In the genomic region with DNA sequence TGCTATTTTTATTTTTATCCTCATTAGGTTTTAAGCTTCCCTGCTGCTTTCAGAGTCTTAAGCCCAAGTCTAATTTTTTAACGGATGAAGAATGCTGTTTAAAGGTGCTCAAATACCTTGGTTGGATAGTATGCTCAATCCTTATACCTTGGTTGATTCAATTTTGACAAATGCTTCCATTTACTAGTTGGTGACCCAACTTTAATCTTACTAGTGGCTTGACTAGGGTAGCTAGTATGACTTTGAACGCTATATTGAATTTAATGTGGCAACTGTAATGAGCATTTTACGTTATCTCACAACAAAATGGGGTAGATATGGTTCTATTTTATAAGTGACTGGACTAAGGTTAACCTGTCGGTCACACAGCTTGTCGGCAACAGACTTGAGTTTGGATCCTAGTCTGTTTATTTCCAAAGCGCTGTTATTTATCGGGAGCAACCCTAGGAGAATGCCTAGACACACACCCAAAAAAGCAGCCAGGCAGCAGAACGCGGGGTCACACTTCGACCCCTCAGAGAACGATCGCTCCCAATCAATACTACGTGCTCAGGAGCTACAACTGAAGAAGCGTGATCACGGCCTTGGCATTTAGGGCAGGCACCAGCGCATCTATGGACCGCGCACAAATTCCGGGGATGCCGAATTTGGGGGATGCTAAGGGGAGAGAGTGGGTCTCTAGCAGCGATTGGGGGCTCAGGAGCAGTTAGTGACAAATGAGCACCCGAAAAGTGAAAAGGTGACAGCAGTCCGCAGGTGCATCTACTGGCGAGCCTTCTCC, we compare ENCODE assay signal across 8 cellular contexts. TPM values are rescaled to one million over a fixed set of nuclear protein-coding genes. Genes with fewer than 3 reads are reported as not detected.
A peak's percentile ranks its signal among the peaks of the same experiment; 100 is the strongest.
DNase-seq lines count a peak whose midpoint lies in the region; ATAC-seq, FAIRE-seq and TF ChIP-seq lines count a peak whose summit lies in the region.

No MANE protein-coding gene starts in this region.

- H2AFZ ChIP-seq in H9 (ENCODE audit: low read length): no peak overlapping the region

- H2BK120ac ChIP-seq in H9 (ENCODE audit: low read depth, low read length, poor library complexity, severe bottlenecking): no peak overlapping the region

- H3K36me3 ChIP-seq in CD8-positive, alpha-beta T cell (ENCODE audit: insufficient read depth, low read length): no peaks in the 10 kb centered on the region
- H3K36me3 ChIP-seq in kidney (ENCODE audit: control insufficient read depth in 1 of 2, insufficient read depth in 2 of 2, low read length in 2 of 2): no peaks in the 10 kb centered on the region
- no peaks in the 10 kb centered on the region for H3K36me3 ChIP-seq in transverse colon

- CTCF ChIA-PET in CD8-positive, alpha-beta T cell (lab: Charles Lee): interaction anchor here (1.0 to 2.9 kb wide), 12 partner anchors 8 to 272 kb away, joined by 3 to 18 read pairs (median 4); no protein-coding TSS in a partner anchor
- CTCF ChIA-PET in activated CD8-positive, alpha-beta T cell treated with anti-CD3 and anti-CD28 coated beads, Interleukin-2, amount 10 ng/mL, durations not matched to agents 7 days and 5 days (lab: Charles Lee): interaction anchor here (0.7 to 3.1 kb wide), 19 partner anchors 8 to 342 kb away, joined by 3 to 16 read pairs (median 5); a partner anchor contains a TSS

- peak overlapping the region; percentile 87 for H3K4me3 Mint-ChIP-seq in CD8-positive, alpha-beta T cell
- H3K4me3 Mint-ChIP-seq in H9: peak overlapping the region; percentile 80 to 83
- H3K4me3 Mint-ChIP-seq in activated CD8-positive, alpha-beta T cell treated with anti-CD3 and anti-CD28 coated beads, Interleukin-2, amount 10 ng/mL, durations not matched to agents 7 days and 5 days: peak overlapping the region; percentile 74

- no peak overlapping the region for H3K56ac ChIP-seq in H9 (ENCODE audit: insufficient read length, low read depth, low read length)

- peak overlapping the region; percentile 87 for H3K27ac Mint-ChIP-seq in CD8-positive, alpha-beta T cell
- H3K27ac Mint-ChIP-seq in H9: peak overlapping the region in 1 of 3 experiments; percentile 52; a peak in 1 of 7 replicates
- no peak overlapping the region for H3K27ac Mint-ChIP-seq in activated CD8-positive, alpha-beta T cell treated with anti-CD3 and anti-CD28 coated beads, Interleukin-2, amount 10 ng/mL, durations not matched to agents 7 days and 5 days

- no peak overlapping the region for H3K18ac ChIP-seq in H9 (ENCODE audit: insufficient read length, low read depth, low read length)

- no peak overlapping the region for H4K5ac ChIP-seq in H9 (ENCODE audit: insufficient read length, low read depth, low read length)

- H4K91ac ChIP-seq in H9 (ENCODE audit: insufficient read length, low read depth, low read length): no peak overlapping the region

- no peak overlapping the region for H3K14ac ChIP-seq in H9 (ENCODE audit: insufficient read depth, low read length)

- H3T11ph ChIP-seq in H9 (ENCODE audit: low read length): no peak overlapping the region

- H2AK5ac ChIP-seq in H9 (ENCODE audit: insufficient read length, low read length): no peak overlapping the region

- no peak overlapping the region for H3K4ac ChIP-seq in H9 (ENCODE audit: low read depth, low read length)

- H3K9me3 ChIP-seq in CD8-positive, alpha-beta T cell (ENCODE audit: low read length): no peaks in the 10 kb centered on the region
- no peaks in the 10 kb centered on the region for H3K9me3 ChIP-seq in H9 (ENCODE audit: control insufficient read depth, low read depth, low read length)
- H3K9me3 ChIP-seq in kidney (ENCODE audit: control insufficient read depth in 1 of 2, low read length in 2 of 2): no peaks in the 10 kb centered on the region
- no peaks in the 10 kb centered on the region for H3K9me3 ChIP-seq in transverse colon

- WGBS in H9 (ENCODE audit: extremely low coverage, insufficient read length, low lambda C conversion rate): no CpG with 5 or more reads among the region's 24 CpGs
- 23 to 70% methylated on average over 1 to 24 of the region's 24 CpGs for WGBS in transverse colon (ENCODE audit: low coverage in 1 of 2), 2 donors

- H3K4me3 ChIP-seq in CD8-positive, alpha-beta T cell (ENCODE audit: low read depth, low read length): peak overlapping the region; percentile 85
- H3K4me3 ChIP-seq in kidney (ENCODE audit: low read length in 2 of 2) (peak overlapping the region; percentile 76 to 89), transverse colon (peak overlapping the region; percentile 55 to 84 (median 70))

- TF ChIP-seq POLR2A in transverse colon (IDR thresholded peaks at IDR 0.05): no peak

- H4K20me1 ChIP-seq in H9 (ENCODE audit: control insufficient read depth, insufficient read depth, insufficient read length): no peaks in the 10 kb centered on the region

- peak overlapping the region; percentile 93 for H3K4me2 ChIP-seq in H9 (ENCODE audit: insufficient read depth, insufficient read length, low read length)

- TF ChIP-seq EP300 in transverse colon (IDR thresholded peaks at IDR 0.05; ENCODE audit: low read depth): no peak

- H4K8ac ChIP-seq in H9 (replicated peaks; ENCODE audit: insufficient read length, low read depth, low read length): no peak overlapping the region

- H3K79me1 ChIP-seq in H9 (ENCODE audit: insufficient read depth, low read depth, low read length, poor library complexity, severe bottlenecking): no peaks in the 10 kb centered on the region

- ATAC-seq in CD8-positive, alpha-beta T cell: peak; percentile 5
- ATAC-seq in activated CD8-positive, alpha-beta T cell treated with anti-CD3 and anti-CD28 coated beads, Interleukin-2, amount 10 ng/mL, durations not matched to agents 7 days and 5 days: peak; percentile 25

- H3K23me2 ChIP-seq in H9 (ENCODE audit: insufficient read length, low read depth, low read length, poor library complexity, severe bottlenecking): peaks cover 11% of the 10 kb centered on the region

- no peak overlapping the region for H2BK20ac ChIP-seq in H9 (ENCODE audit: low read depth, low read length, poor library complexity, severe bottlenecking)

- H3K27ac ChIP-seq in CD8-positive, alpha-beta T cell (ENCODE audit: low read depth, low read length): peak overlapping the region; percentile 62
- H3K27ac ChIP-seq in H9 (ENCODE audit: insufficient read length, low read depth, low read length) (no peak overlapping the region), kidney (ENCODE audit: low read depth in 2 of 2, low read length in 2 of 2) (no peak overlapping the region), transverse colon (peak overlapping the region; percentile 84 to 88 (median 87))

- peaks cover 22% of the 10 kb centered on the region for H3K36me3 Mint-ChIP-seq in CD8-positive, alpha-beta T cell
- peaks cover 3 to 15% (median 14%) of the 10 kb centered on the region in 3 experiments; a peak in 6 of 7 replicates for H3K36me3 Mint-ChIP-seq in H9 (ENCODE audit: insufficient read depth in 1 of 3, low read depth in 3 of 3)
- H3K36me3 Mint-ChIP-seq in activated CD8-positive, alpha-beta T cell treated with anti-CD3 and anti-CD28 coated beads, Interleukin-2, amount 10 ng/mL, durations not matched to agents 7 days and 5 days (ENCODE audit: low read depth): peaks cover 5% of the 10 kb centered on the region

- no peak for DNase-seq in CD8-positive, alpha-beta T cell
- DNase-seq in H9 (no peak), kidney (no peak), transverse colon (no peak), NCI-H526 treated with DMSO at 0.1 percent for 48 hours (lab: John Stamatoyannopoulos, UW) (no peak), anterior cingulate cortex (lab: John Stamatoyannopoulos, UW) (no peak)
- no peak for DNase-seq in activated CD8-positive, alpha-beta T cell treated with anti-CD3 and anti-CD28 coated beads, Interleukin-2, amount 10 ng/mL, durations not matched to agents 7 days and 5 days
- no peak for DNase-seq in activated CD4-positive, CD25-positive, alpha-beta regulatory T cell treated with anti-CD3 and anti-CD28 coated beads, Interleukin-2, amount 50 U/mL, for 72 hours

- peaks cover 12% of the 10 kb centered on the region for H3K4me1 ChIP-seq in CD8-positive, alpha-beta T cell (ENCODE audit: insufficient read depth, low read length)
- H3K4me1 ChIP-seq in H9 (ENCODE audit: insufficient read depth, low read length): no peaks in the 10 kb centered on the region
- H3K4me1 ChIP-seq in kidney (ENCODE audit: control insufficient read depth in 1 of 2, insufficient read depth in 1 of 2, low read depth in 1 of 2, low read length in 2 of 2): peaks cover 5 to 6% of the 10 kb centered on the region in 2 donors
- H3K4me1 ChIP-seq in transverse colon: peaks cover 0 to 14% (median 13%) of the 10 kb centered on the region in 4 donors

- no peaks in the 10 kb centered on the region for H3K27me3 ChIP-seq in CD8-positive, alpha-beta T cell (ENCODE audit: insufficient read depth, low read length)
- peaks cover 4% of the 10 kb centered on the region; the same call in 1 of the 2 replicates for H3K27me3 ChIP-seq in H9 (ENCODE audit: insufficient read depth, low read length)
- H3K27me3 ChIP-seq in transverse colon: no peaks in the 10 kb centered on the region

- no peaks in the 10 kb centered on the region for H3K27me3 Mint-ChIP-seq in CD8-positive, alpha-beta T cell (ENCODE audit: low read depth)
- peaks cover 34% of the 10 kb centered on the region for H3K27me3 Mint-ChIP-seq in H9 (ENCODE audit: low read depth)
- no peaks in the 10 kb centered on the region for H3K27me3 Mint-ChIP-seq in activated CD8-positive, alpha-beta T cell treated with anti-CD3 and anti-CD28 coated beads, Interleukin-2, amount 10 ng/mL, durations not matched to agents 7 days and 5 days (ENCODE audit: low read depth)

- TF ChIP-seq CTCF in CD8-positive, alpha-beta T cell (IDR thresholded peaks at IDR 0.05): no peak
- no peak for TF ChIP-seq CTCF in H9 (conservative IDR thresholded peaks at IDR 0.05)
- no peak for TF ChIP-seq CTCF in kidney (IDR thresholded peaks at IDR 0.05; ENCODE audit: borderline replicate concordance, extremely low read depth, insufficient read depth)
- TF ChIP-seq CTCF in transverse colon (IDR thresholded peaks at IDR 0.05): no peak

- H3K9me3 Mint-ChIP-seq in CD8-positive, alpha-beta T cell: peaks cover 8% of the 10 kb centered on the region
- H3K9me3 Mint-ChIP-seq in H9: peaks cover 0 to 9% of the 10 kb centered on the region in 2 experiments; a peak in 3 of 5 replicates
- H3K9me3 Mint-ChIP-seq in activated CD8-positive, alpha-beta T cell treated with anti-CD3 and anti-CD28 coated beads, Interleukin-2, amount 10 ng/mL, durations not matched to agents 7 days and 5 days (ENCODE audit: insufficient read depth): no peaks in the 10 kb centered on the region

- H3K79me2 ChIP-seq in H9 (ENCODE audit: insufficient read depth, low read length): no peaks in the 10 kb centered on the region

- H2BK15ac ChIP-seq in H9 (ENCODE audit: low read depth, low read length): no peak overlapping the region

- H2BK12ac ChIP-seq in H9 (ENCODE audit: insufficient read length, low read depth, low read length): no peak overlapping the region

- H3K4me1 Mint-ChIP-seq in CD8-positive, alpha-beta T cell (ENCODE audit: low read depth): peaks cover 38% of the 10 kb centered on the region
- H3K4me1 Mint-ChIP-seq in H9: peaks cover 23 to 26% of the 10 kb centered on the region in 2 experiments
- H3K4me1 Mint-ChIP-seq in activated CD8-positive, alpha-beta T cell treated with anti-CD3 and anti-CD28 coated beads, Interleukin-2, amount 10 ng/mL, durations not matched to agents 7 days and 5 days (ENCODE audit: low read depth): peaks cover 14% of the 10 kb centered on the region

- in situ Hi-C loops in transverse colon (cut with MboI; ENCODE audit: low pct_ligation_motif_present in 1 of 4, low pct_unique_long_range_greater_than_20kb in 1 of 4, low sequenced_read_pairs in 3 of 4): no loop called here

- intact Hi-C loops in CD8-positive, alpha-beta T cell (cut with DNase I, micrococcal nuclease): loop anchor here (2.0 to 10.0 kb wide), 4 partner anchors 27 to 173 kb away; a partner anchor contains a TSS
- intact Hi-C loops in kidney (cut with DNase I): no loop called here
- intact Hi-C loops in transverse colon (cut with DNase I; ENCODE audit: low total_unique reads): no loop called here

- no peak overlapping the region for H3K23ac ChIP-seq in H9 (ENCODE audit: insufficient read length, low read depth, low read length)

- no peak overlapping the region for H3K9ac ChIP-seq in H9 (ENCODE audit: extremely low read depth, insufficient read length, low read length)
- H3K9ac ChIP-seq in kidney (ENCODE audit: low read length in 2 of 2): peak overlapping the region; percentile 26 to 48

- H2BK5ac ChIP-seq in H9 (ENCODE audit: insufficient read length, low read length): no peak overlapping the region

- POLR2A ChIA-PET in CD8-positive, alpha-beta T cell (lab: Charles Lee): interaction anchor here (0.6 to 2.0 kb wide), 6 partner anchors 12 to 642 kb away, joined by 3 to 9 read pairs (median 3); a partner anchor contains a TSS
- POLR2A ChIA-PET in activated CD8-positive, alpha-beta T cell treated with anti-CD3 and anti-CD28 coated beads, Interleukin-2, amount 10 ng/mL, durations not matched to agents 7 days and 5 days (lab: Charles Lee): interaction anchor here (1.3 kb wide), 1 partner anchor 87 kb away, joined by 3 read pairs; no protein-coding TSS in a partner anchor

- no peak for FAIRE-seq in kidney (lab: Jason Lieb, UNC)

RNA-seq across cellular contexts. Expression of a gene that starts 0.6 kb away (rescaled TPM):
- total RNA-seq in CD8-positive, alpha-beta T cell: 1 to 10 TPM; 4.0 to 4.7 TPM
- 5.2 and 5.4 TPM in 2 replicates for total RNA-seq in H9 (2021)
- total RNA-seq in activated CD8-positive, alpha-beta T cell treated with anti-CD3 and anti-CD28 coated beads, Interleukin-2, amount 10 ng/mL, durations not matched to agents 7 days and 5 days: 1 to 10 TPM; 4.8 to 4.9 TPM
- total RNA-seq in kidney: 10.4 TPM
- polyA plus RNA-seq in kidney (ENCODE audit: insufficient read depth, low read depth, low replicate concordance): 11.0 TPM
- total RNA-seq in transverse colon: 10 to 100 TPM in 1 of 4 donors, 1 to 10 TPM in 3; 4.1 to 12.1 (median 7.9) TPM

RNA-seq across cellular contexts. Expression of a gene that starts 4.8 kb away (rescaled TPM):
- under 1 TPM; 0.19 to 0.73 TPM for total RNA-seq in CD8-positive, alpha-beta T cell
- total RNA-seq in H9 (2021): 7.5 and 8.0 TPM in 2 replicates
- under 1 TPM; 0.34 to 0.45 TPM for total RNA-seq in activated CD8-positive, alpha-beta T cell treated with anti-CD3 and anti-CD28 coated beads, Interleukin-2, amount 10 ng/mL, durations not matched to agents 7 days and 5 days
- total RNA-seq in kidney: 0.94 TPM
- polyA plus RNA-seq in kidney (ENCODE audit: insufficient read depth, low read depth, low replicate concordance): 0.41 TPM
- total RNA-seq in transverse colon: 1 to 10 TPM in 3 of 4 donors, under 1 TPM in 1; 0.96 to 5.2 (median 1.4) TPM

Comparison
In these comparisons a context has a peak if more than half of its experiments do, and no peak if none do; other contexts are left out.
1. H3K27ac ChIP-seq: peak in CD8-positive, alpha-beta T cell (single experiment) and transverse colon (4 of 4); none in H9 (single experiment) and kidney (0 of 2).
2. intact Hi-C loops: an anchor here in CD8-positive, alpha-beta T cell (2.0 to 10.0 kb wide); none called in kidney and transverse colon.
3. Peak in every context shown above with its lines, with median percentiles within 50 percentile points of each other: H3K4me3 ChIP-seq and H3K4me3 Mint-ChIP-seq.